In genomic region chr16:29025218-29025617, GRCh38 we compare ENCODE assay signal across 19 cellular contexts. TPM values are rescaled to one million over a fixed set of nuclear protein-coding genes. Genes with fewer than 3 reads are reported as not detected.
DNase-seq lines count a peak whose midpoint lies in the region; ATAC-seq and TF ChIP-seq lines count a peak whose summit lies in the region.
"Had no signal": no experiment of that assay in that cellular context is flagged by ENCODE, and none has a peak within 500 bp of the region (broad histone marks: within the 10 kb centered on the region; RNA-seq: fewer than 3 reads in every experiment).

No MANE protein-coding gene starts in this region.

- intact Hi-C loops in esophagus squamous epithelium (cut with DNase I): no loop called here

- WGBS in esophagus squamous epithelium, 2 donors: 40 to 58% methylated on average over 1 to 4 of the region's 5 CpGs

- H3K9me3 ChIP-seq in KOPT-K1 (ENCODE audit: insufficient read depth, low read length, poor library complexity, severe bottlenecking) (no peaks in the 10 kb centered on the region), esophagus squamous epithelium (no peaks in the 10 kb centered on the region)
- H3K9me3 ChIP-seq: Caco-2, HAP-1, heart left ventricle, mucosa of descending colon, neutrophil, thyroid gland had no signal

- H3K27ac Mint-ChIP-seq in activated naive CD4-positive, alpha-beta T cell treated with anti-CD3 and anti-CD28 coated beads, Interleukin-2, amount 50 U/mL, for 24 hours: peak overlapping the region; percentile 59
- peak overlapping the region; percentile 76 for H3K27ac Mint-ChIP-seq in activated naive CD8-positive, alpha-beta T cell treated with anti-CD3 and anti-CD28 coated beads, Interleukin-2, amount 10 ng/mL, durations not matched to agents 7 days and 5 days
- H3K27ac Mint-ChIP-seq in stimulated activated naive CD8-positive, alpha-beta T cell treated with anti-CD3 and anti-CD28 coated beads, Interleukin-15, Interleukin-2, amounts not matched to agents 100 ng/mL and 50 ng/mL, for 24 hours: peak overlapping the region; percentile 81
- H3K27ac Mint-ChIP-seq: dendritic cell treated with granulocyte-macrophage colony-stimulating factor and Interleukin-4, amounts not matched to agents 40 ng/mL and 50 ng/mL, for 4 days had no signal

- peaks cover 82% of the 10 kb centered on the region for H3K4me1 Mint-ChIP-seq in activated naive CD4-positive, alpha-beta T cell treated with anti-CD3 and anti-CD28 coated beads, Interleukin-2, amount 50 U/mL, for 24 hours
- H3K4me1 Mint-ChIP-seq in activated naive CD8-positive, alpha-beta T cell treated with anti-CD3 and anti-CD28 coated beads, Interleukin-2, amount 10 ng/mL, durations not matched to agents 7 days and 5 days: peaks cover 45% of the 10 kb centered on the region
- peaks cover 90% of the 10 kb centered on the region for H3K4me1 Mint-ChIP-seq in stimulated activated naive CD8-positive, alpha-beta T cell treated with anti-CD3 and anti-CD28 coated beads, Interleukin-15, Interleukin-2, amounts not matched to agents 100 ng/mL and 50 ng/mL, for 24 hours (ENCODE audit: low read depth)

- H3K36me3 ChIP-seq in KOPT-K1 (ENCODE audit: insufficient read depth, low read length): no peaks in the 10 kb centered on the region
- H3K36me3 ChIP-seq in esophagus squamous epithelium: no peaks in the 10 kb centered on the region
- H3K36me3 ChIP-seq: HAP-1, heart left ventricle, neutrophil, thyroid gland had no signal

- no peaks in the 10 kb centered on the region for H3K36me3 Mint-ChIP-seq in activated naive CD4-positive, alpha-beta T cell treated with anti-CD3 and anti-CD28 coated beads, Interleukin-2, amount 50 U/mL, for 24 hours
- no peaks in the 10 kb centered on the region for H3K36me3 Mint-ChIP-seq in activated naive CD8-positive, alpha-beta T cell treated with anti-CD3 and anti-CD28 coated beads, Interleukin-2, amount 10 ng/mL, durations not matched to agents 7 days and 5 days
- H3K36me3 Mint-ChIP-seq in stimulated activated naive CD8-positive, alpha-beta T cell treated with anti-CD3 and anti-CD28 coated beads, Interleukin-15, Interleukin-2, amounts not matched to agents 100 ng/mL and 50 ng/mL, for 24 hours (ENCODE audit: low read depth): no peaks in the 10 kb centered on the region
- H3K36me3 Mint-ChIP-seq: stimulated activated effector memory CD8-positive, alpha-beta T cell treated with anti-CD3 and anti-CD28 coated beads, Interleukin-12 subunit alpha, Interleukin-12 subunit beta, amount 100 ng/mL, for 72 hours had no signal

- ATAC-seq in activated naive CD8-positive, alpha-beta T cell treated with anti-CD3 and anti-CD28 coated beads, Interleukin-2, amount 10 ng/mL, durations not matched to agents 7 days and 5 days (ENCODE audit: low read depth): no peak
- no peak for ATAC-seq in GM21576 (IDR thresholded peaks at IDR 0.05; ENCODE audit: unreplicated experiment)
- ATAC-seq: heart left ventricle; left ventricle myocardium superior; mucosa of descending colon; stimulated activated effector memory CD8-positive, alpha-beta T cell treated with anti-CD3 and anti-CD28 coated beads, Interleukin-12 subunit alpha, Interleukin-12 subunit beta, amount 100 ng/mL, for 72 hours had no signal

- H3K4me1 ChIP-seq in esophagus squamous epithelium: peaks cover 0 to 16% (median 0%) of the 10 kb centered on the region in 3 donors
- H3K4me1 ChIP-seq: Caco-2, HAP-1, thyroid gland had no signal

- TF ChIP-seq POLR2A in esophagus squamous epithelium (IDR thresholded peaks at IDR 0.05): no peak

- H3K4me3 Mint-ChIP-seq in activated naive CD4-positive, alpha-beta T cell treated with anti-CD3 and anti-CD28 coated beads, Interleukin-2, amount 50 U/mL, for 24 hours: peak overlapping the region; percentile 23
- peak overlapping the region; percentile 22 for H3K4me3 Mint-ChIP-seq in activated naive CD8-positive, alpha-beta T cell treated with anti-CD3 and anti-CD28 coated beads, Interleukin-2, amount 10 ng/mL, durations not matched to agents 7 days and 5 days
- peak overlapping the region; percentile 23 for H3K4me3 Mint-ChIP-seq in stimulated activated naive CD8-positive, alpha-beta T cell treated with anti-CD3 and anti-CD28 coated beads, Interleukin-15, Interleukin-2, amounts not matched to agents 100 ng/mL and 50 ng/mL, for 24 hours
- H3K4me3 Mint-ChIP-seq: dendritic cell treated with granulocyte-macrophage colony-stimulating factor and Interleukin-4, amounts not matched to agents 40 ng/mL and 50 ng/mL, for 4 days had no signal

- peaks cover 0 to 46% (median 0%) of the 10 kb centered on the region in 4 donors for H3K27me3 ChIP-seq in esophagus squamous epithelium
- H3K27me3 ChIP-seq: neutrophil, thyroid gland had no signal

- H3K27me3 Mint-ChIP-seq in activated naive CD4-positive, alpha-beta T cell treated with anti-CD3 and anti-CD28 coated beads, Interleukin-2, amount 50 U/mL, for 24 hours: no peaks in the 10 kb centered on the region
- H3K27me3 Mint-ChIP-seq in activated naive CD8-positive, alpha-beta T cell treated with anti-CD3 and anti-CD28 coated beads, Interleukin-2, amount 10 ng/mL, durations not matched to agents 7 days and 5 days: no peaks in the 10 kb centered on the region
- H3K27me3 Mint-ChIP-seq in stimulated activated naive CD8-positive, alpha-beta T cell treated with anti-CD3 and anti-CD28 coated beads, Interleukin-15, Interleukin-2, amounts not matched to agents 100 ng/mL and 50 ng/mL, for 24 hours: no peaks in the 10 kb centered on the region

- H3K9me3 Mint-ChIP-seq in activated naive CD4-positive, alpha-beta T cell treated with anti-CD3 and anti-CD28 coated beads, Interleukin-2, amount 50 U/mL, for 24 hours: no peaks in the 10 kb centered on the region
- no peaks in the 10 kb centered on the region for H3K9me3 Mint-ChIP-seq in activated naive CD8-positive, alpha-beta T cell treated with anti-CD3 and anti-CD28 coated beads, Interleukin-2, amount 10 ng/mL, durations not matched to agents 7 days and 5 days
- no peaks in the 10 kb centered on the region for H3K9me3 Mint-ChIP-seq in stimulated activated naive CD8-positive, alpha-beta T cell treated with anti-CD3 and anti-CD28 coated beads, Interleukin-15, Interleukin-2, amounts not matched to agents 100 ng/mL and 50 ng/mL, for 24 hours
- H3K9me3 Mint-ChIP-seq: dendritic cell treated with granulocyte-macrophage colony-stimulating factor and Interleukin-4, amounts not matched to agents 40 ng/mL and 50 ng/mL, for 4 days; stimulated activated effector memory CD8-positive, alpha-beta T cell treated with anti-CD3 and anti-CD28 coated beads, Interleukin-12 subunit alpha, Interleukin-12 subunit beta, amount 100 ng/mL, for 72 hours had no signal

- TF ChIP-seq CTCF in esophagus squamous epithelium (IDR thresholded peaks at IDR 0.05): no peak

- H3K27ac ChIP-seq in KOPT-K1 (ENCODE audit: low read depth, low read length, poor library complexity, severe bottlenecking) (peak overlapping the region; percentile 98), esophagus squamous epithelium (no peak overlapping the region)
- H3K27ac ChIP-seq: heart left ventricle, neutrophil, thyroid gland had no signal

- DNase-seq in activated naive CD4-positive, alpha-beta T cell treated with anti-CD3 and anti-CD28 coated beads, Interleukin-2, amount 50 U/mL, for 16 hours: no peak
- peak; percentile 41 for DNase-seq in activated naive CD8-positive, alpha-beta T cell treated with anti-CD3 and anti-CD28 coated beads, Interleukin-2, amount 10 ng/mL, durations not matched to agents 7 days and 5 days
- DNase-seq in esophagus squamous epithelium (lab: John Stamatoyannopoulos, UW) (no peak), GM19240 (ENCODE audit: insufficient read length, low spot score) (no peak)
- DNase-seq: Caco-2, heart left ventricle, left ventricle myocardium superior, mucosa of descending colon, NCI-H1417 treated with DMSO at 0.1 percent for 48 hours, NCI-H526, thyroid gland had no signal

- POLR2A ChIA-PET in activated naive CD8-positive, alpha-beta T cell treated with anti-CD3 and anti-CD28 coated beads, Interleukin-2, amount 10 ng/mL, durations not matched to agents 7 days and 5 days (lab: Charles Lee): interaction anchor here (1.0 to 2.9 kb wide), 3 partner anchors 17 to 40 kb away, joined by 3 to 13 read pairs (median 3); partner anchors contain the start of gene LAT

- H3K4me3 ChIP-seq in esophagus squamous epithelium: no peak overlapping the region
- H3K4me3 ChIP-seq: HAP-1, heart left ventricle, mucosa of descending colon, thyroid gland had no signal

RNA-seq across cellular contexts. Expression of gene LAT, which starts 40.4 kb away (rescaled TPM):
- 100 to 1,000 TPM; 288 to 297 TPM for total RNA-seq in activated naive CD8-positive, alpha-beta T cell treated with anti-CD3 and anti-CD28 coated beads, Interleukin-2, amount 10 ng/mL, durations not matched to agents 7 days and 5 days
- 1 to 10 TPM in 3 of 4 donors, under 1 TPM in 1; 0.76 to 7.4 (median 2.5) TPM for total RNA-seq in esophagus squamous epithelium

RNA-seq across cellular contexts. Expression of gene SPNS1, which starts 50.6 kb away (rescaled TPM):
- total RNA-seq in activated naive CD8-positive, alpha-beta T cell treated with anti-CD3 and anti-CD28 coated beads, Interleukin-2, amount 10 ng/mL, durations not matched to agents 7 days and 5 days: 10 to 100 TPM; 28.1 to 30.1 TPM
- 10 to 100 TPM; 15.3 to 26.3 (median 18.5) TPM for total RNA-seq in esophagus squamous epithelium

Comparison
In these comparisons a context has a peak if more than half of its experiments do, and no peak if none do; other contexts are left out.
1. RNA of gene LAT, which starts 40.4 kb away (total RNA-seq): 288 to 297 TPM in activated naive CD8-positive, alpha-beta T cell treated with anti-CD3 and anti-CD28 coated beads, Interleukin-2, amount 10 ng/mL, durations not matched to agents 7 days and 5 days; 0.76 to 7.4 TPM in esophagus squamous epithelium; every median in the first group is over 10 times any median in the second.
2. Peak in every context shown above with its lines, with median percentiles within 50 percentile points of each other: H3K27ac Mint-ChIP-seq and H3K4me3 Mint-ChIP-seq.